Comparison of ENCODE assay signal across 25 cellular contexts in genomic region chr15:100769975-100770340, GRCh38.
DNase-seq lines count a peak whose midpoint lies in the region; ATAC-seq and TF ChIP-seq lines count a peak whose summit lies in the region.
"Had no signal": no experiment of that assay in that cellular context is flagged by ENCODE, and none has a peak within 500 bp of the region (broad histone marks: within the 10 kb centered on the region; RNA-seq: fewer than 3 reads in every experiment).

No MANE protein-coding gene starts in this region.

- H3K4me3 ChIP-seq in breast epithelium: no peak overlapping the region
- no peak overlapping the region for H3K4me3 ChIP-seq in mucosa of descending colon
- H3K4me3 ChIP-seq in vagina: no peak overlapping the region
- no peak overlapping the region for H3K4me3 ChIP-seq in prostate gland
- H3K4me3 ChIP-seq in gastrocnemius medialis: no peak overlapping the region
- H3K4me3 ChIP-seq in psoas muscle: no peak overlapping the region
- H3K4me3 ChIP-seq: BLaER1 treated with 17β-estradiol and CSF1 and Interleukin-3, amounts not matched to agents 10 nM and 100 nM; GM23338; MG63; SJSA1 had no signal

- H3K4me1 ChIP-seq in breast epithelium (peaks cover 0 to 6% of the 10 kb centered on the region in 2 donors), mucosa of descending colon (ENCODE audit: low read depth) (no peaks in the 10 kb centered on the region), vagina (peaks cover 46% of the 10 kb centered on the region), prostate gland (replicated peaks) (peaks cover 12% of the 10 kb centered on the region), gastrocnemius medialis (no peaks in the 10 kb centered on the region), psoas muscle (no peaks in the 10 kb centered on the region)
- H3K4me1 ChIP-seq: BLaER1 treated with 17β-estradiol and CSF1 and Interleukin-3, amounts not matched to agents 10 nM and 100 nM; Caco-2 had no signal

- in situ Hi-C loops in gastrocnemius medialis (cut with MboI; ENCODE audit: low sequenced_read_pairs in 4 of 4): no loop called here

- H3K9me3 Mint-ChIP-seq in MCF 10A (ENCODE audit: unreplicated experiment): no peaks in the 10 kb centered on the region

- intact Hi-C loops in breast epithelium (cut with DNase I; ENCODE audit: low total_unique reads) (no loop called here), MCF 10A (cut with micrococcal nuclease) (no loop called here), mucosa of descending colon (cut with DNase I, micrococcal nuclease) (no loop called here), vagina (cut with DNase I) (no loop called here), prostate gland (cut with DNase I) (loop anchor here (5.0 kb wide), 1 partner anchor 38 kb away; no protein-coding TSS in a partner anchor), gastrocnemius medialis (cut with DNase I; ENCODE audit: low total_unique reads) (no loop called here), psoas muscle (cut with DNase I) (loop anchor here in 1 of 2 donors (10.0 kb wide), 1 partner anchor 55 kb away; no protein-coding TSS in a partner anchor)

- H3K27me3 ChIP-seq in breast epithelium (no peaks in the 10 kb centered on the region), vagina (no peaks in the 10 kb centered on the region), prostate gland (replicated peaks; ENCODE audit: insufficient read depth) (no peaks in the 10 kb centered on the region), gastrocnemius medialis (no peaks in the 10 kb centered on the region), psoas muscle (ENCODE audit: insufficient read depth in 3 of 3, low read length in 2 of 3) (peaks cover 0 to 3% (median 0%) of the 10 kb centered on the region in 3 donors)
- H3K27me3 ChIP-seq: MG63, SJSA1 had no signal

- no peak overlapping the region for H3K27ac Mint-ChIP-seq in MCF 10A (ENCODE audit: low read depth, unreplicated experiment)
- H3K27ac Mint-ChIP-seq: GM23338 had no signal

- H3K4me3 Mint-ChIP-seq in MCF 10A (ENCODE audit: unreplicated experiment): no peak overlapping the region
- H3K4me3 Mint-ChIP-seq: CD4-positive, alpha-beta memory T cell; GM23338 had no signal

- H3K27me3 Mint-ChIP-seq in MCF 10A (ENCODE audit: insufficient read depth, unreplicated experiment): no peaks in the 10 kb centered on the region

- no peaks in the 10 kb centered on the region for H3K36me3 Mint-ChIP-seq in MCF 10A (ENCODE audit: insufficient read depth, unreplicated experiment)
- H3K36me3 Mint-ChIP-seq: CD4-positive, alpha-beta memory T cell had no signal

- ATAC-seq in mucosa of descending colon (peak; percentile 11), gastrocnemius medialis (no peak), psoas muscle (no peak)
- ATAC-seq: GM23338, Right ventricle myocardium inferior had no signal

- 77% methylated on average over 4 of the region's 4 CpGs for WGBS in prostate gland
- 83 to 87% (median 85%) methylated on average over 4 of the region's 4 CpGs for WGBS in psoas muscle, 3 donors

- BruUV-seq in MCF 10A (replicated peaks; lab: Mats Ljungman, UMichigan): no TSS peak

- H3K9me3 ChIP-seq in breast epithelium (no peaks in the 10 kb centered on the region), mucosa of descending colon (no peaks in the 10 kb centered on the region), vagina (no peaks in the 10 kb centered on the region), prostate gland (no peaks in the 10 kb centered on the region), gastrocnemius medialis (no peaks in the 10 kb centered on the region), psoas muscle (no peaks in the 10 kb centered on the region)
- H3K9me3 ChIP-seq: Caco-2, MG63, SJSA1 had no signal

- peak in 1 of 2 donors; percentile 25 for DNase-seq in breast epithelium (ENCODE audit: low spot score in 2 of 2)
- no peak for DNase-seq in MCF 10A (ENCODE audit: unreplicated experiment)
- DNase-seq in mucosa of descending colon: no peak
- peak in 1 of 2 donors; percentile 74 for DNase-seq in vagina (ENCODE audit: extremely low spot score in 2 of 2)
- DNase-seq in prostate gland (ENCODE audit: low spot score): no peak
- no peak for DNase-seq in gastrocnemius medialis
- DNase-seq in psoas muscle: no peak
- DNase-seq: 8988T; CD4-positive, alpha-beta memory T cell; DND-41; HCEC 1CT; Kasumi-1; MG63; NCI-H1048; NCI-H1417 treated with DMSO at 0.1 percent for 48 hours; NCI-H187; NCI-H446; NCI-H526; OCI-M1 had no signal

- no peaks in the 10 kb centered on the region for H3K4me1 Mint-ChIP-seq in MCF 10A (ENCODE audit: insufficient read depth, unreplicated experiment)
- H3K4me1 Mint-ChIP-seq: CD4-positive, alpha-beta memory T cell had no signal

- CTCF ChIA-PET in MCF 10A (lab: Yijun Ruan, JAX): no interaction called here

- H3K27ac ChIP-seq in breast epithelium (peak overlapping the region; percentile 3 to 72), VCaP (peak overlapping the region; percentile 71; the same call in 1 of the 2 replicates), vagina (peak overlapping the region; percentile 73), prostate gland (peak overlapping the region in 1 of 2 donors; percentile 6), gastrocnemius medialis (no peak overlapping the region), psoas muscle (no peak overlapping the region)
- H3K27ac ChIP-seq: BLaER1 treated with 17β-estradiol and CSF1 and Interleukin-3, amounts not matched to agents 10 nM and 100 nM; SJSA1 had no signal

- POLR2A ChIA-PET in MCF 10A (lab: Yijun Ruan, JAX): interaction anchor here (1.0 kb wide), 1 partner anchor 57 kb away, joined by 4 read pairs; no protein-coding TSS in a partner anchor

- TF ChIP-seq CTCF in breast epithelium (IDR thresholded peaks at IDR 0.05): no peak
- TF ChIP-seq CTCF in MCF 10A (IDR thresholded peaks at IDR 0.05; ENCODE audit: unreplicated experiment): no peak
- TF ChIP-seq CTCF in VCaP (conservative IDR thresholded peaks at IDR 0.05): no peak
- no peak for TF ChIP-seq CTCF in mucosa of descending colon (IDR thresholded peaks at IDR 0.05)
- TF ChIP-seq CTCF in vagina (IDR thresholded peaks at IDR 0.05): no peak
- TF ChIP-seq CTCF in prostate gland (IDR thresholded peaks at IDR 0.05): no peak
- TF ChIP-seq CTCF in gastrocnemius medialis (IDR thresholded peaks at IDR 0.05 in 4 of 5, conservative IDR thresholded peaks at IDR 0.05 in 1 of 5): no peak
- TF ChIP-seq CTCF in psoas muscle (IDR thresholded peaks at IDR 0.05): no peak

- no peak for TF ChIP-seq POLR2A in breast epithelium (IDR thresholded peaks at IDR 0.05)
- no peak for TF ChIP-seq POLR2A in vagina (IDR thresholded peaks at IDR 0.05)
- no peak for TF ChIP-seq POLR2A in prostate gland (IDR thresholded peaks at IDR 0.05)
- TF ChIP-seq POLR2A in gastrocnemius medialis (IDR thresholded peaks at IDR 0.05): no peak

- H3K36me3 ChIP-seq in breast epithelium (no peaks in the 10 kb centered on the region), mucosa of descending colon (ENCODE audit: low read depth) (no peaks in the 10 kb centered on the region), vagina (no peaks in the 10 kb centered on the region), prostate gland (no peaks in the 10 kb centered on the region), gastrocnemius medialis (no peaks in the 10 kb centered on the region), psoas muscle (ENCODE audit: insufficient read depth in 1 of 2, low read depth in 1 of 2) (no peaks in the 10 kb centered on the region)
- H3K36me3 ChIP-seq: BLaER1 treated with 17β-estradiol and CSF1 and Interleukin-3, amounts not matched to agents 10 nM and 100 nM; MG63; SJSA1 had no signal

Comparison
In these comparisons a context has a peak if more than half of its experiments do, and no peak if none do; other contexts are left out.
1. H3K27ac ChIP-seq: peak in breast epithelium (2 of 2), VCaP (single experiment) and vagina (single experiment); none in gastrocnemius medialis (0 of 4) and psoas muscle (single experiment).